In genomic region chr16:1991135-1991551, GRCh38 we compare ENCODE assay signal across 8 cellular contexts. TPM values are rescaled to one million over a fixed set of nuclear protein-coding genes. Genes with fewer than 3 reads are reported as not detected.
DNase-seq lines count a peak whose midpoint lies in the region; ATAC-seq, FAIRE-seq and TF ChIP-seq lines count a peak whose summit lies in the region.

No MANE protein-coding gene starts in this region.

- TF ChIP-seq POLR2A in body of pancreas (IDR thresholded peaks at IDR 0.05): no peak

- H3K9me3 ChIP-seq in neuron (ENCODE audit: low read length): no peaks in the 10 kb centered on the region
- no peaks in the 10 kb centered on the region for H3K9me3 ChIP-seq in body of pancreas

- H3K36me3 ChIP-seq in neuron (ENCODE audit: insufficient read depth, low read length) (peaks cover 9% of the 10 kb centered on the region), body of pancreas (replicated peaks in 1 of 2; ENCODE audit: insufficient read depth in 1 of 2, low read depth in 2 of 2) (peaks cover 0 to 2% of the 10 kb centered on the region in 2 donors)

- no peaks in the 10 kb centered on the region for H3K9me3 Mint-ChIP-seq in activated naive CD4-positive, alpha-beta T cell treated with anti-CD3 and anti-CD28 coated beads, Interleukin-2, amount 10 ng/mL, durations not matched to agents 7 days and 5 days

- H3K27ac ChIP-seq in body of pancreas: no peak overlapping the region

- peak overlapping the region; percentile 69 for H3K27ac Mint-ChIP-seq in activated naive CD4-positive, alpha-beta T cell treated with anti-CD3 and anti-CD28 coated beads, Interleukin-2, amount 10 ng/mL, durations not matched to agents 7 days and 5 days

- TF ChIP-seq CTCF in body of pancreas (IDR thresholded peaks at IDR 0.05): no peak

- H3K4me1 ChIP-seq in neuron (ENCODE audit: insufficient read depth, low read length): peaks cover 10% of the 10 kb centered on the region
- peaks cover 36% of the 10 kb centered on the region for H3K4me1 ChIP-seq in body of pancreas

- 20 to 34% methylated on average over 11 to 18 of the region's 18 CpGs for WGBS in body of pancreas, 2 donors

- peaks cover 60% of the 10 kb centered on the region for H3K27me3 Mint-ChIP-seq in activated naive CD4-positive, alpha-beta T cell treated with anti-CD3 and anti-CD28 coated beads, Interleukin-2, amount 10 ng/mL, durations not matched to agents 7 days and 5 days

- peaks cover 30% of the 10 kb centered on the region for H3K27me3 ChIP-seq in neuron (ENCODE audit: insufficient read depth, low read length)
- H3K27me3 ChIP-seq in body of pancreas: peaks cover 0 to 19% of the 10 kb centered on the region in 2 donors

- peaks cover 23% of the 10 kb centered on the region for H3K4me1 Mint-ChIP-seq in activated naive CD4-positive, alpha-beta T cell treated with anti-CD3 and anti-CD28 coated beads, Interleukin-2, amount 10 ng/mL, durations not matched to agents 7 days and 5 days

- CTCF ChIA-PET in activated naive CD4-positive, alpha-beta T cell treated with anti-CD3 and anti-CD28 coated beads, Interleukin-2, amount 10 ng/mL, durations not matched to agents 7 days and 5 days (lab: Charles Lee): interaction anchor here (1.6 kb wide), 1 partner anchor 13 kb away, joined by 8 read pairs; no protein-coding TSS in a partner anchor

- intact Hi-C loops in body of pancreas (cut with DNase I): no loop called here

- H3K4me3 ChIP-seq in neuron (ENCODE audit: low read length): peak overlapping the region; percentile 35
- no peak overlapping the region for H3K4me3 ChIP-seq in body of pancreas

- H3K36me3 Mint-ChIP-seq in activated naive CD4-positive, alpha-beta T cell treated with anti-CD3 and anti-CD28 coated beads, Interleukin-2, amount 10 ng/mL, durations not matched to agents 7 days and 5 days: peaks cover 11% of the 10 kb centered on the region

- H3K4me3 Mint-ChIP-seq in activated naive CD4-positive, alpha-beta T cell treated with anti-CD3 and anti-CD28 coated beads, Interleukin-2, amount 10 ng/mL, durations not matched to agents 7 days and 5 days: peak overlapping the region; percentile 65

- ATAC-seq in GM18517 (IDR thresholded peaks at IDR 0.05; ENCODE audit: unreplicated experiment) (peak; percentile 43), HG03439 (IDR thresholded peaks at IDR 0.05; ENCODE audit: unreplicated experiment) (peak; percentile 35), body of pancreas (no peak), GM21360 (IDR thresholded peaks at IDR 0.05; ENCODE audit: unreplicated experiment) (no peak)

- DNase-seq in activated naive CD4-positive, alpha-beta T cell treated with anti-CD3 and anti-CD28 coated beads, Interleukin-2, amount 10 ng/mL, durations not matched to agents 7 days and 5 days: peak; percentile 61
- no peak for DNase-seq in NCI-H1048 (lab: John Stamatoyannopoulos, UW)
- no peak for DNase-seq in RCC 7860 (ENCODE audit: low spot score)
- DNase-seq in body of pancreas: no peak

- H2AFZ ChIP-seq in neuron (ENCODE audit: low read depth, low read length): no peak overlapping the region

- no peak for FAIRE-seq in RCC 7860 (lab: Jason Lieb, UNC)

RNA-seq across cellular contexts. Expression of gene SYNGR3, which starts 1.4 kb away (rescaled TPM):
- total RNA-seq in body of pancreas: 1 to 10 TPM in 1 of 2 donors, under 1 TPM in 1; 0.33 to 1.6 TPM

RNA-seq across cellular contexts. Expression of gene GFER, which starts 7.2 kb away (rescaled TPM):
- total RNA-seq in body of pancreas: 10 to 100 TPM; 13.2 to 35.9 TPM

RNA-seq across cellular contexts. Expression of gene NOXO1, which starts 9.9 kb away (rescaled TPM):
- not detected for total RNA-seq in body of pancreas

RNA-seq across cellular contexts. Expression of gene ZNF598, which starts 18.5 kb away (rescaled TPM):
- 10 to 100 TPM; 41.0 to 55.4 TPM for total RNA-seq in body of pancreas

RNA-seq across cellular contexts. Expression of gene TBL3, which starts 19.3 kb away (rescaled TPM):
- total RNA-seq in body of pancreas: 10 to 100 TPM; 38.9 to 40.7 TPM

Comparison
In these comparisons a context has a peak if more than half of its experiments do, and no peak if none do; other contexts are left out.
1. ATAC-seq: peak in GM18517 (single experiment) and HG03439 (single experiment); none in body of pancreas (single experiment) and GM21360 (single experiment).